ENCODE assay signal across 19 cellular contexts in genomic region chr4:123841431-123842121, GRCh38.
"Had no signal": no experiment of that assay in that cellular context is flagged by ENCODE, and none has a peak within 500 bp of the region (broad histone marks: within the 10 kb centered on the region; RNA-seq: fewer than 3 reads in every experiment).

No MANE protein-coding gene starts in this region.

- H3K27me3 ChIP-seq: dorsolateral prefrontal cortex, hepatocyte, neutrophil, testis, tibial nerve had no signal

- H3K27ac Mint-ChIP-seq: naive thymus-derived CD4-positive, alpha-beta T cell; stimulated activated naive B cell treated with anti-CD40 and anti-IgM and Interleukin-4, amounts not matched to agents 10 μg/mL and 1 μg/mL and 100 μg/mL, for 72 hours; stimulated activated naive CD8-positive, alpha-beta T cell treated with anti-CD3 and anti-CD28 coated beads, Interleukin-15, amount 100 ng/mL, for 72 hours had no signal

- DNase-seq: central memory CD4-positive, alpha-beta T cell; dorsolateral prefrontal cortex; effector CD8-positive, alpha-beta T cell; head of caudate nucleus; kidney; left cardiac atrium; left ventricle myocardium superior; mesendoderm; naive thymus-derived CD4-positive, alpha-beta T cell; stimulated activated CD4-positive, alpha-beta T cell treated with anti-CD3 and anti-CD28 coated beads, Interleukin-2, amount 100 ng/mL, for 24 hours; stimulated activated CD4-positive, alpha-beta T cell treated with anti-CD3 and anti-CD28 coated beads, Interleukin-4, amount 100 ng/mL, for 4 hours; stimulated activated naive B cell treated with anti-CD40 and anti-IgM and Interleukin-4, amounts not matched to agents 10 μg/mL and 1 μg/mL and 100 μg/mL, for 72 hours; stimulated activated naive CD8-positive, alpha-beta T cell treated with anti-CD3 and anti-CD28 coated beads, Interleukin-15, amount 100 ng/mL, for 72 hours; testis had no signal

- H3K4me3 Mint-ChIP-seq: naive thymus-derived CD4-positive, alpha-beta T cell; stimulated activated naive B cell treated with anti-CD40 and anti-IgM and Interleukin-4, amounts not matched to agents 10 μg/mL and 1 μg/mL and 100 μg/mL, for 72 hours; stimulated activated naive CD8-positive, alpha-beta T cell treated with anti-CD3 and anti-CD28 coated beads, Interleukin-15, amount 100 ng/mL, for 72 hours had no signal

- H3K27me3 Mint-ChIP-seq: stimulated activated naive B cell treated with anti-CD40 and anti-IgM and Interleukin-4, amounts not matched to agents 10 μg/mL and 1 μg/mL and 100 μg/mL, for 72 hours; stimulated activated naive CD8-positive, alpha-beta T cell treated with anti-CD3 and anti-CD28 coated beads, Interleukin-15, amount 100 ng/mL, for 72 hours had no signal

- H3K4me1 Mint-ChIP-seq: naive thymus-derived CD4-positive, alpha-beta T cell; stimulated activated naive B cell treated with anti-CD40 and anti-IgM and Interleukin-4, amounts not matched to agents 10 μg/mL and 1 μg/mL and 100 μg/mL, for 72 hours; stimulated activated naive CD8-positive, alpha-beta T cell treated with anti-CD3 and anti-CD28 coated beads, Interleukin-15, amount 100 ng/mL, for 72 hours had no signal

- ATAC-seq: left cardiac atrium; left ventricle myocardium superior; naive thymus-derived CD4-positive, alpha-beta T cell; stimulated activated naive B cell treated with anti-CD40 and anti-IgM and Interleukin-4, amounts not matched to agents 10 μg/mL and 1 μg/mL and 100 μg/mL, for 72 hours; stimulated activated naive CD8-positive, alpha-beta T cell treated with anti-CD3 and anti-CD28 coated beads, Interleukin-15, amount 100 ng/mL, for 72 hours had no signal

- H3K9me3 ChIP-seq: neutrophil, testis had no signal

- H3K36me3 ChIP-seq: neutrophil, tibial nerve had no signal

- H3K27ac ChIP-seq: coronary artery, dorsolateral prefrontal cortex, hepatocyte, neutrophil, testis, tibial nerve had no signal

- H3K4me1 ChIP-seq: testis, tibial nerve had no signal

- H3K9me3 Mint-ChIP-seq: stimulated activated naive B cell treated with anti-CD40 and anti-IgM and Interleukin-4, amounts not matched to agents 10 μg/mL and 1 μg/mL and 100 μg/mL, for 72 hours; stimulated activated naive CD8-positive, alpha-beta T cell treated with anti-CD3 and anti-CD28 coated beads, Interleukin-15, amount 100 ng/mL, for 72 hours had no signal

- H3K4me3 ChIP-seq: coronary artery, dorsolateral prefrontal cortex, hepatocyte, lung, testis, tibial nerve had no signal

- H3K36me3 Mint-ChIP-seq: naive thymus-derived CD4-positive, alpha-beta T cell; stimulated activated naive B cell treated with anti-CD40 and anti-IgM and Interleukin-4, amounts not matched to agents 10 μg/mL and 1 μg/mL and 100 μg/mL, for 72 hours had no signal
